Comparison of ENCODE assay signal across 1 cellular context in genomic region chr6:90149280-90149679, GRCh38.
TF ChIP-seq lines count a peak whose summit lies in the region.

No MANE protein-coding gene starts in this region.

TF ChIP-seq in SK-N-SH, 30 proteins besides CTCF, POLR2A, EP300 and RAD21:
- no peak for TF ChIP-seq USF2 (IDR thresholded peaks at IDR 0.05; ENCODE audit: borderline replicate concordance, low read depth, low read length)
- no peak for TF ChIP-seq TAF1 (IDR thresholded peaks at IDR 0.05; ENCODE audit: borderline replicate concordance, low read depth, low read length)
